ENCODE assay signal across 16 cellular contexts in the genomic region with DNA sequence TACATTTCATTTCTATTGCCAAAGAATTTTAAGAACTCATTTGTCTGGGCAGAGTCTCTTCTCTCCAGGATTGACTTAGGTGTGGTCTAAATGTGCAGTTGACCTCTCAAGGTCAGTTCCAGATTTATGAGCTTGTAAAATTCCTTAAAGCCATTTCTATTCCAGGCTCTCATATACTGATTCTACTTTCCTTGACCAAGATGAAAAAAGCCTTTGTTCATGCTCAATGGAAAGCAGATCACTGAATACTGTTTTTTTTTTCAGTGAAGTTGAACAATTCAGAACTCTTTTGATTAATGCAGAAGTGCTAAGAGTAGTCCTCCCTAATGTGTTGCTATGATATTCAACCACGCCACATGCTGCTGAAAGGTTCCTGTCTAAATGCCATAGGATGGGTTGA.
DNase-seq lines count a peak whose midpoint lies in the region; ATAC-seq and TF ChIP-seq lines count a peak whose summit lies in the region.
"Had no signal": no experiment of that assay in that cellular context is flagged by ENCODE, and none has a peak within 500 bp of the region (broad histone marks: within the 10 kb centered on the region; RNA-seq: fewer than 3 reads in every experiment).

No MANE protein-coding gene starts in this region.

- H3K36me3 Mint-ChIP-seq in endodermal cell (ENCODE audit: low read depth) (no peaks in the 10 kb centered on the region), HFFc6 (ENCODE audit: low read depth) (no peaks in the 10 kb centered on the region)
- H3K36me3 Mint-ChIP-seq: CD8-positive, alpha-beta T cell had no signal

- ATAC-seq in sciatic nerve = peak; percentile 61
- ATAC-seq: CD8-positive, alpha-beta T cell had no signal

- H3K27me3 Mint-ChIP-seq in endodermal cell (ENCODE audit: insufficient read depth) (no peaks in the 10 kb centered on the region), HFFc6 (ENCODE audit: insufficient read depth) (no peaks in the 10 kb centered on the region)
- H3K27me3 Mint-ChIP-seq: B cell had no signal

- H3K9me3 Mint-ChIP-seq in endodermal cell (peaks cover 2% of the 10 kb centered on the region), HFFc6 (peaks cover 9% of the 10 kb centered on the region)
- H3K9me3 Mint-ChIP-seq: CD8-positive, alpha-beta T cell had no signal

- H3K9me3 ChIP-seq in endodermal cell (ENCODE audit: control insufficient read depth, low read length) = no peaks in the 10 kb centered on the region
- H3K9me3 ChIP-seq: BLaER1 treated with 17β-estradiol and CSF1 and Interleukin-3, amounts not matched to agents 10 nM and 100 nM had no signal

- H3K4me3 Mint-ChIP-seq in endodermal cell = no peak overlapping the region
- no peak overlapping the region for H3K4me3 Mint-ChIP-seq in HFFc6
- H3K4me3 Mint-ChIP-seq: B cell; CD8-positive, alpha-beta T cell had no signal

- H3K9ac ChIP-seq in endodermal cell (ENCODE audit: extremely low read depth, low read length, poor library complexity, severe bottlenecking) = no peak overlapping the region
- H3K9ac ChIP-seq: BLaER1 treated with 17β-estradiol and CSF1 and Interleukin-3, amounts not matched to agents 10 nM and 100 nM; GM23248 had no signal

- no peaks in the 10 kb centered on the region for H3K4me1 ChIP-seq in endodermal cell (ENCODE audit: control insufficient read depth, insufficient read depth, low read length)
- H3K4me1 ChIP-seq: BLaER1 treated with 17β-estradiol and CSF1 and Interleukin-3, amounts not matched to agents 10 nM and 100 nM had no signal

- H3K27ac Mint-ChIP-seq in endodermal cell (no peak overlapping the region), HFFc6 (no peak overlapping the region)
- H3K27ac Mint-ChIP-seq: B cell; CD8-positive, alpha-beta T cell had no signal

- TF ChIP-seq CTCF in endodermal cell (conservative IDR thresholded peaks at IDR 0.05) (no peak), HFFc6 (IDR thresholded peaks at IDR 0.05) (no peak)

- H3K27me3 ChIP-seq in endodermal cell (ENCODE audit: control insufficient read depth, insufficient read depth, low read length, poor library complexity, severe bottlenecking) = no peaks in the 10 kb centered on the region

- no peaks in the 10 kb centered on the region for H3K4me1 Mint-ChIP-seq in endodermal cell
- no peaks in the 10 kb centered on the region for H3K4me1 Mint-ChIP-seq in HFFc6 (ENCODE audit: low read depth)
- H3K4me1 Mint-ChIP-seq: B cell had no signal

- H3K4me3 ChIP-seq in endodermal cell (ENCODE audit: low read length) = no peak overlapping the region
- H3K4me3 ChIP-seq: BLaER1 treated with 17β-estradiol and CSF1 and Interleukin-3, amounts not matched to agents 10 nM and 100 nM; GM23248 had no signal

- 100% methylated on average over 1 of the region's 1 CpG for WGBS in endodermal cell (ENCODE audit: insufficient coverage in 1 of 2, insufficient read length in 1 of 2), 2 experiments

- no peak overlapping the region for H3K27ac ChIP-seq in endodermal cell (ENCODE audit: low read depth, low read length)
- H3K27ac ChIP-seq: BLaER1 treated with 17β-estradiol and CSF1 and Interleukin-3, amounts not matched to agents 10 nM and 100 nM; GM23248 had no signal

- H3K36me3 ChIP-seq in endodermal cell (ENCODE audit: control insufficient read depth, insufficient read depth, low read length) = no peaks in the 10 kb centered on the region
- H3K36me3 ChIP-seq: BLaER1 treated with 17β-estradiol and CSF1 and Interleukin-3, amounts not matched to agents 10 nM and 100 nM had no signal

- peak; percentile 70 for DNase-seq in NCI-H345 (lab: John Stamatoyannopoulos, UW)
- no peak for DNase-seq in NCI-H345 treated with DMSO at 0.1 percent for 48 hours (lab: John Stamatoyannopoulos, UW; ENCODE audit: unreplicated experiment)
- peak; percentile 4 for DNase-seq in foreskin melanocyte
- DNase-seq in sciatic nerve (ENCODE audit: low spot score) = no peak
- no peak for DNase-seq in endodermal cell
- DNase-seq in HFFc6 = no peak
- DNase-seq in germinal center (ENCODE audit: low spot score) = no peak
- DNase-seq: 8988T; CD8-positive, alpha-beta T cell; COR-L47; DMS 273 treated with DMSO at 0.1 percent for 48 hours; GM23248; HCEC 1CT; IMR-90 had no signal

- intact Hi-C loops in sciatic nerve (cut with DNase I) = no loop called here

Comparison
In these comparisons a context has a peak if more than half of its experiments do, and no peak if none do; other contexts are left out.
1. DNase-seq: peak in NCI-H345 (single experiment) and foreskin melanocyte (single experiment); none in NCI-H345 treated with DMSO at 0.1 percent for 48 hours (single experiment), sciatic nerve (single experiment), endodermal cell (single experiment), HFFc6 (single experiment) and germinal center (single experiment).